22 cellular contexts compared by ENCODE assay signal in the genomic region with DNA sequence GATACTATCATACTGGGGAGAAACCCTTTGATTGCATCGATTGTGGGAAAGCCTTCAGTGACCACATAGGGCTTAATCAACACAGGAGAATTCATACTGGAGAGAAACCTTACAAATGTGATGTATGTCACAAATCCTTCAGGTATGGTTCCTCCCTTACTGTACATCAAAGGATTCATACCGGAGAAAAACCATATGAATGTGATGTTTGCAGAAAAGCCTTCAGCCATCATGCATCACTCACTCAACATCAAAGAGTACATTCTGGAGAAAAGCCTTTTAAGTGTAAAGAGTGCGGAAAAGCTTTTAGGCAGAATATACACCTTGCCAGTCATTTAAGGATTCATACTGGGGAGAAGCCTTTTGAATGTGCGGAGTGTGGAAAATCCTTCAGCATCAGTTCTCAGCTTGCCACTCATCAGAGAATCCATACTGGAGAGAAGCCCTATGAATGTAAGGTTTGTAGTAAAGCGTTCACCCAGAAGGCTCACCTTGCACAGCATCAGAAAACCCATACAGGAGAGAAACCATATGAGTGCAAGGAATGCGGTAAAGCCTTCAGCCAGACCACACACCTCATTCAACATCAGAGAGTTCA.
"Had no signal": no experiment of that assay in that cellular context is flagged by ENCODE, and none has a peak within 500 bp of the region (broad histone marks: within the 10 kb centered on the region; RNA-seq: fewer than 3 reads in every experiment).

No MANE protein-coding gene starts in this region.

- H3K4me1 ChIP-seq: body of pancreas, gastroesophageal sphincter, heart left ventricle, neural progenitor cell, tibial artery had no signal

- H3K27me3 Mint-ChIP-seq: activated naive CD8-positive, alpha-beta T cell; dendritic cell treated with granulocyte-macrophage colony-stimulating factor and Interleukin-4, amounts not matched to agents 40 ng/mL and 50 ng/mL, for 4 days; naive thymus-derived CD8-positive, alpha-beta T cell had no signal

- H3K4me3 Mint-ChIP-seq: activated naive CD8-positive, alpha-beta T cell; dendritic cell treated with granulocyte-macrophage colony-stimulating factor and Interleukin-4, amounts not matched to agents 40 ng/mL and 50 ng/mL, for 4 days; naive thymus-derived CD8-positive, alpha-beta T cell; neural progenitor cell; WTC11 had no signal

- DNase-seq: activated naive CD4-positive, alpha-beta T cell; activated T-cell treated with anti-CD3 and anti-CD28 coated beads, Interleukin-2, amount 50 U/mL, for 1 hour; body of pancreas; effector CD8-positive, alpha-beta T cell; heart left ventricle; islet precursor cell; naive thymus-derived CD8-positive, alpha-beta T cell; retina; stimulated activated CD4-positive, alpha-beta T cell treated with anti-CD3 and anti-CD28 coated beads, Interleukin-4, amount 100 ng/mL, for 24 hours; stimulated activated naive CD8-positive, alpha-beta T cell treated with anti-CD3 and anti-CD28 coated beads, Interleukin-15, Interleukin-2, amounts not matched to agents 100 U/mL and 50 U/mL, for 24 hours; substantia nigra; T-helper 9 cell; tibial artery had no signal

- H3K4me3 ChIP-seq: body of pancreas, cardiac muscle cell, gastroesophageal sphincter, heart left ventricle, lung, neural progenitor cell, tibial artery had no signal

- H3K27ac Mint-ChIP-seq: activated naive CD8-positive, alpha-beta T cell; dendritic cell treated with granulocyte-macrophage colony-stimulating factor and Interleukin-4, amounts not matched to agents 40 ng/mL and 50 ng/mL, for 4 days; neural progenitor cell; WTC11 had no signal

- ATAC-seq: body of pancreas; esophagus mucosa; gastroesophageal sphincter; heart left ventricle; left lobe of liver; naive thymus-derived CD8-positive, alpha-beta T cell; stimulated activated naive CD8-positive, alpha-beta T cell treated with anti-CD3 and anti-CD28 coated beads, Interleukin-15, Interleukin-2, amounts not matched to agents 100 U/mL and 50 U/mL, for 24 hours; WTC11 had no signal

- H3K4me1 Mint-ChIP-seq: naive thymus-derived CD8-positive, alpha-beta T cell; neural progenitor cell; WTC11 had no signal

- H3K27ac ChIP-seq: body of pancreas, cardiac muscle cell, gastroesophageal sphincter, heart left ventricle, neural progenitor cell, tibial artery had no signal

- H3K27me3 ChIP-seq: body of pancreas, cardiac muscle cell, gastroesophageal sphincter, heart left ventricle, neural progenitor cell, tibial artery had no signal

- H3K36me3 ChIP-seq: cardiac muscle cell had no signal
